9 cellular contexts compared by ENCODE assay signal in the genomic region with DNA sequence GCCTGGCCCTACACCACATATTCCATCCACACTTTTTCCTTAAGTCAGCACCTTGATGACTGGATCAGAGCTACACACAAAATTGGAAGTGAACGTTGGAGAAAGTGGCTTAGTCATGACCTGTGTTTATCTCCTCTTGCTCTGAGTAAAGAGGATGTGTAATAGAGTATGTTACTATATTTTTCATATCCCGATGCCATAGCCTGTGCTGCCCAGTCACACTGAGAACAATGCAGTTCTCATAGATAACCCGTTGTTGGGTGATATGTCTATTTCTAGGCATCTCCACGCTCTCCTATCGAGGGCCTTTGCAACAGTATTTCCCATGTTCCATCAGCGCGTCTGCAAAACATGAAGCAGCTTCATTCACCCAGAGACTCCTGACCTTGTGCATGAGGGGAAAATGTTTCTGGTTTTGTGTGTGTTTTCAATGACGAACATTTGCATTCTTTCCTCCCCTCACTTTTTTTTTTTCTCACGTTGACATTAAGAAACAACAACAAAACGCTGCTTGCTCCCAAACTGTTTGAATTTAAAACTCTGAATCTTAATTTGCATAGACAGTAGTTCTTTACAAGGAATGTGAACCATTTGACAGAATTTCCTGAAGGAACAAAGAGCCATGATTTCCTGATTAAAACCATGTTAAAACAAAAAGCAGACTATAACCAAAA. TPM values are rescaled to one million over a fixed set of nuclear protein-coding genes. Genes with fewer than 3 reads are reported as not detected.
DNase-seq lines count a peak whose midpoint lies in the region; ATAC-seq, FAIRE-seq and TF ChIP-seq lines count a peak whose summit lies in the region.
"Had no signal": no experiment of that assay in that cellular context is flagged by ENCODE, and none has a peak within 500 bp of the region (broad histone marks: within the 10 kb centered on the region; RNA-seq: fewer than 3 reads in every experiment).

No MANE protein-coding gene starts in this region.

- ATAC-seq in GM21619 (IDR thresholded peaks at IDR 0.05; ENCODE audit: unreplicated experiment), result peak; percentile 57
- ATAC-seq in GM21528 (IDR thresholded peaks at IDR 0.05; ENCODE audit: low FRiP score, unreplicated experiment), result no peak
- ATAC-seq in GM18511 (IDR thresholded peaks at IDR 0.05; ENCODE audit: unreplicated experiment), result no peak

- CTCF ChIA-PET in SK-N-SH (lab: Yijun Ruan, JAX), result interaction anchor here (1.2 to 2.3 kb wide), 4 partner anchors 9 to 195 kb away, joined by 3 to 10 read pairs (median 3); no protein-coding TSS in a partner anchor

- H3K9me2 ChIP-seq in SK-N-SH, result no peaks in the 10 kb centered on the region

- TF ChIP-seq RAD21 in SK-N-SH (IDR thresholded peaks at IDR 0.05; ENCODE audit: low read length), result no peak

- H4K20me1 ChIP-seq in SK-N-SH (ENCODE audit: insufficient read depth), result no peaks in the 10 kb centered on the region

- H3K4me3 ChIP-seq in SK-N-SH (ENCODE audit: low read depth in 2 of 2, low read length in 1 of 2), result peak overlapping the region in 1 of 2 experiments; percentile 18; a peak in 1 of 4 replicates
- H3K4me3 ChIP-seq in skeletal muscle cell (ENCODE audit: low read depth, low read length), result no peak overlapping the region

- H3K27ac ChIP-seq in SK-N-SH (ENCODE audit: low read depth in 2 of 2, low read length in 1 of 2), result peak overlapping the region; percentile 80 to 98

- H3K27me3 ChIP-seq in SK-N-SH (ENCODE audit: insufficient read depth), result no peaks in the 10 kb centered on the region

- no peak for FAIRE-seq in HTR-8/SVneo (lab: Jason Lieb, UNC)

- WGBS in SK-N-SH (ENCODE audit: low lambda C conversion rate), result 25% methylated on average over 10 of the region's 10 CpGs

- POLR2A ChIA-PET in SK-N-SH (lab: Yijun Ruan, JAX), result no interaction called here

- TF ChIP-seq CTCF in SK-N-SH (IDR thresholded peaks at IDR 0.05), result no peak

- peaks cover 57 to 62% of the 10 kb centered on the region in 2 experiments for H3K4me1 ChIP-seq in SK-N-SH (ENCODE audit: control insufficient read depth in 1 of 2, insufficient read depth in 2 of 2, low read depth in 1 of 2, low read length in 1 of 2)

- H3K9me3 ChIP-seq in SK-N-SH, result no peaks in the 10 kb centered on the region

- H3K36me3 ChIP-seq in SK-N-SH (replicated peaks in 1 of 2; ENCODE audit: control insufficient read depth in 1 of 2, insufficient read depth in 2 of 2, low read length in 1 of 2), result no peaks in the 10 kb centered on the region

- peak overlapping the region; percentile 35; the same call in 1 of the 2 replicates for H2AFZ ChIP-seq in SK-N-SH (ENCODE audit: low read depth)

- DNase-seq in SK-N-SH (no peak), fibroblast of peridontal ligament (ENCODE audit: extremely low read depth) (peak; percentile 86), skeletal muscle cell (ENCODE audit: low read depth) (peak; percentile 54), NCI-H69 (lab: John Stamatoyannopoulos, UW) (no peak), HTR-8/SVneo (ENCODE audit: insufficient read length, low spot score) (no peak)
- DNase-seq: NCI-H2171 treated with DMSO at 0.1 percent for 48 hours had no signal

- H3K79me2 ChIP-seq in SK-N-SH (ENCODE audit: insufficient read depth), result peaks cover 24% of the 10 kb centered on the region

- peaks cover 39% of the 10 kb centered on the region for H3F3A ChIP-seq in SK-N-SH (replicated peaks; ENCODE audit: insufficient read depth)

- peak overlapping the region; percentile 62 for H3K9ac ChIP-seq in SK-N-SH

- H3K4me2 ChIP-seq in SK-N-SH, result peak overlapping the region; percentile 39

- peak; percentile 4 to 62; a peak in 1 of 4 replicates for TF ChIP-seq EP300 in SK-N-SH (IDR thresholded peaks at IDR 0.05; ENCODE audit: borderline replicate concordance in 1 of 2, low read depth in 1 of 2, low read length in 1 of 2)

TF ChIP-seq in SK-N-SH, 30 proteins besides CTCF, POLR2A, EP300 and RAD21 (continues in another document):
- no peak for TF ChIP-seq EZH2phosphoT487 (IDR thresholded peaks at IDR 0.05; ENCODE audit: borderline replicate concordance, low read depth)
- TF ChIP-seq, protein P1, sequence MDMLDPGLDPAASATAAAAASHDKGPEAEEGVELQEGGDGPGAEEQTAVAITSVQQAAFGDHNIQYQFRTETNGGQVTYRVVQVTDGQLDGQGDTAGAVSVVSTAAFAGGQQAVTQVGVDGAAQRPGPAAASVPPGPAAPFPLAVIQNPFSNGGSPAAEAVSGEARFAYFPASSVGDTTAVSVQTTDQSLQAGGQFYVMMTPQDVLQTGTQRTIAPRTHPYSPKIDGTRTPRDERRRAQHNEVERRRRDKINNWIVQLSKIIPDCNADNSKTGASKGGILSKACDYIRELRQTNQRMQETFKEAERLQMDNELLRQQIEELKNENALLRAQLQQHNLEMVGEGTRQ (IDR thresholded peaks at IDR 0.05; ENCODE audit: borderline replicate concordance, low read depth, low read length), result no peak
- no peak for TF ChIP-seq TEAD4 (IDR thresholded peaks at IDR 0.05; ENCODE audit: borderline replicate concordance, insufficient read depth)
- TF ChIP-seq CHD2 (IDR thresholded peaks at IDR 0.05; ENCODE audit: low read length, partially characterized antibody), result no peak
- peak; percentile 59; the same call in 1 of the 2 replicates for TF ChIP-seq TCF12 (IDR thresholded peaks at IDR 0.05)
- TF ChIP-seq NRF1 (IDR thresholded peaks at IDR 0.05; ENCODE audit: low read depth, low read length), result no peak
- no peak for TF ChIP-seq GABPA (IDR thresholded peaks at IDR 0.05; ENCODE audit: low read depth)
- TF ChIP-seq JUND (IDR thresholded peaks at IDR 0.05), result peak; percentile 63; the same call in 1 of the 2 replicates
- TF ChIP-seq, protein P2, sequence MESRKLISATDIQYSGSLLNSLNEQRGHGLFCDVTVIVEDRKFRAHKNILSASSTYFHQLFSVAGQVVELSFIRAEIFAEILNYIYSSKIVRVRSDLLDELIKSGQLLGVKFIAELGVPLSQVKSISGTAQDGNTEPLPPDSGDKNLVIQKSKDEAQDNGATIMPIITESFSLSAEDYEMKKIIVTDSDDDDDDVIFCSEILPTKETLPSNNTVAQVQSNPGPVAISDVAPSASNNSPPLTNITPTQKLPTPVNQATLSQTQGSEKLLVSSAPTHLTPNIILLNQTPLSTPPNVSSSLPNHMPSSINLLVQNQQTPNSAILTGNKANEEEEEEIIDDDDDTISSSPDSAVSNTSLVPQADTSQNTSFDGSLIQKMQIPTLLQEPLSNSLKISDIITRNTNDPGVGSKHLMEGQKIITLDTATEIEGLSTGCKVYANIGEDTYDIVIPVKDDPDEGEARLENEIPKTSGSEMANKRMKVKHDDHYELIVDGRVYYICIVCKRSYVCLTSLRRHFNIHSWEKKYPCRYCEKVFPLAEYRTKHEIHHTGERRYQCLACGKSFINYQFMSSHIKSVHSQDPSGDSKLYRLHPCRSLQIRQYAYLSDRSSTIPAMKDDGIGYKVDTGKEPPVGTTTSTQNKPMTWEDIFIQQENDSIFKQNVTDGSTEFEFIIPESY (IDR thresholded peaks at IDR 0.05; ENCODE audit: borderline replicate concordance, low read depth), result no peak
- TF ChIP-seq SIN3A (IDR thresholded peaks at IDR 0.05; ENCODE audit: borderline replicate concordance, low read depth, low read length), result no peak
- no peak for TF ChIP-seq ELF1 (IDR thresholded peaks at IDR 0.05)
- TF ChIP-seq FOSL2 (IDR thresholded peaks at IDR 0.05; ENCODE audit: borderline replicate concordance, low read depth), result peak; percentile 67; the same call in 1 of the 2 replicates
- TF ChIP-seq SMC3 (IDR thresholded peaks at IDR 0.05; ENCODE audit: low read depth, low read length), result no peak
- TF ChIP-seq TAF1 (IDR thresholded peaks at IDR 0.05; ENCODE audit: borderline replicate concordance, low read depth, low read length), result no peak
- TF ChIP-seq, protein P3, sequence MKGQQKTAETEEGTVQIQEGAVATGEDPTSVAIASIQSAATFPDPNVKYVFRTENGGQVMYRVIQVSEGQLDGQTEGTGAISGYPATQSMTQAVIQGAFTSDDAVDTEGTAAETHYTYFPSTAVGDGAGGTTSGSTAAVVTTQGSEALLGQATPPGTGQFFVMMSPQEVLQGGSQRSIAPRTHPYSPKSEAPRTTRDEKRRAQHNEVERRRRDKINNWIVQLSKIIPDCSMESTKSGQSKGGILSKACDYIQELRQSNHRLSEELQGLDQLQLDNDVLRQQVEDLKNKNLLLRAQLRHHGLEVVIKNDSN (IDR thresholded peaks at IDR 0.05; ENCODE audit: borderline replicate concordance, low read depth), result no peak
- TF ChIP-seq RFX5 (IDR thresholded peaks at IDR 0.05; ENCODE audit: low read length), result no peak
- no peak for TF ChIP-seq POLR2AphosphoS5 (IDR thresholded peaks at IDR 0.05; ENCODE audit: low read depth, low read length)
- TF ChIP-seq MEF2A (IDR thresholded peaks at IDR 0.05; ENCODE audit: borderline replicate concordance, low read depth), result no peak
- TF ChIP-seq GATA2 (CRISPR knock-in tag; IDR thresholded peaks at IDR 0.05), result no peak
- no peak for TF ChIP-seq RCOR1 (IDR thresholded peaks at IDR 0.05; ENCODE audit: low read length)
- TF ChIP-seq, protein P4, sequence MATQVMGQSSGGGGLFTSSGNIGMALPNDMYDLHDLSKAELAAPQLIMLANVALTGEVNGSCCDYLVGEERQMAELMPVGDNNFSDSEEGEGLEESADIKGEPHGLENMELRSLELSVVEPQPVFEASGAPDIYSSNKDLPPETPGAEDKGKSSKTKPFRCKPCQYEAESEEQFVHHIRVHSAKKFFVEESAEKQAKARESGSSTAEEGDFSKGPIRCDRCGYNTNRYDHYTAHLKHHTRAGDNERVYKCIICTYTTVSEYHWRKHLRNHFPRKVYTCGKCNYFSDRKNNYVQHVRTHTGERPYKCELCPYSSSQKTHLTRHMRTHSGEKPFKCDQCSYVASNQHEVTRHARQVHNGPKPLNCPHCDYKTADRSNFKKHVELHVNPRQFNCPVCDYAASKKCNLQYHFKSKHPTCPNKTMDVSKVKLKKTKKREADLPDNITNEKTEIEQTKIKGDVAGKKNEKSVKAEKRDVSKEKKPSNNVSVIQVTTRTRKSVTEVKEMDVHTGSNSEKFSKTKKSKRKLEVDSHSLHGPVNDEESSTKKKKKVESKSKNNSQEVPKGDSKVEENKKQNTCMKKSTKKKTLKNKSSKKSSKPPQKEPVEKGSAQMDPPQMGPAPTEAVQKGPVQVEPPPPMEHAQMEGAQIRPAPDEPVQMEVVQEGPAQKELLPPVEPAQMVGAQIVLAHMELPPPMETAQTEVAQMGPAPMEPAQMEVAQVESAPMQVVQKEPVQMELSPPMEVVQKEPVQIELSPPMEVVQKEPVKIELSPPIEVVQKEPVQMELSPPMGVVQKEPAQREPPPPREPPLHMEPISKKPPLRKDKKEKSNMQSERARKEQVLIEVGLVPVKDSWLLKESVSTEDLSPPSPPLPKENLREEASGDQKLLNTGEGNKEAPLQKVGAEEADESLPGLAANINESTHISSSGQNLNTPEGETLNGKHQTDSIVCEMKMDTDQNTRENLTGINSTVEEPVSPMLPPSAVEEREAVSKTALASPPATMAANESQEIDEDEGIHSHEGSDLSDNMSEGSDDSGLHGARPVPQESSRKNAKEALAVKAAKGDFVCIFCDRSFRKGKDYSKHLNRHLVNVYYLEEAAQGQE (IDR thresholded peaks at IDR 0.05; ENCODE audit: low read depth, low read length), result no peak

RNA-seq across cellular contexts. Expression of a gene that starts 43.4 kb away (rescaled TPM):
- polyA plus RNA-seq in SK-N-SH (2012; rRNA removed), result 9.5 and 12.1 TPM in 2 replicates
- 8.9 and 11.6 TPM in 2 replicates for polyA plus RNA-seq in SK-N-SH (2012; cell fraction: cytosol; rRNA removed)
- 10.3 and 10.8 TPM in 2 replicates for polyA plus RNA-seq in SK-N-SH (2012; cell fraction: nucleus; rRNA removed)

Comparison
In these comparisons a context has a peak if more than half of its experiments do, and no peak if none do; other contexts are left out.
1. DNase-seq: peak in fibroblast of peridontal ligament (single experiment) and skeletal muscle cell (single experiment); none in SK-N-SH (single experiment), NCI-H69 (single experiment) and HTR-8/SVneo (single experiment).